24 cellular contexts compared by ENCODE assay signal in genomic region chr3:197355713-197356112, GRCh38. TPM values are rescaled to one million over a fixed set of nuclear protein-coding genes. Genes with fewer than 3 reads are reported as not detected.
DNase-seq lines count a peak whose midpoint lies in the region; ATAC-seq and TF ChIP-seq lines count a peak whose summit lies in the region.
"Had no signal": no experiment of that assay in that cellular context is flagged by ENCODE, and none has a peak within 500 bp of the region (broad histone marks: within the 10 kb centered on the region; RNA-seq: fewer than 3 reads in every experiment).

No MANE protein-coding gene starts in this region.

- peak overlapping the region; percentile 32; the same call in 1 of the 2 replicates for H2BK20ac ChIP-seq in IMR-90 (ENCODE audit: low read depth, low read length)

- no peak overlapping the region; the same call in 2 of the 3 replicates for H2BK15ac ChIP-seq in IMR-90 (ENCODE audit: low read depth, low read length)

- H4K91ac ChIP-seq in IMR-90 (ENCODE audit: insufficient read depth, low read depth, low read length) = no peak overlapping the region

- H3K27ac ChIP-seq in IMR-90 (ENCODE audit: insufficient read depth, low read length) = no peak overlapping the region
- H3K27ac ChIP-seq in SJCRH30 = peak overlapping the region; percentile 86; the same call in 1 of the 2 replicates
- H3K27ac ChIP-seq in hepatocyte = peak overlapping the region; percentile 90
- H3K27ac ChIP-seq in gastrocnemius medialis = peak overlapping the region in 3 of 4 donors; percentile 37 to 83 (median 79)
- no peak overlapping the region for H3K27ac ChIP-seq in spleen
- H3K27ac ChIP-seq: C4-2B, HL-60, RWPE1 had no signal

- TF ChIP-seq CTCF in IMR-90 (conservative IDR thresholded peaks at IDR 0.05; ENCODE audit: low read depth, low read length) (no peak), hepatocyte (IDR thresholded peaks at IDR 0.05; ENCODE audit: poor library complexity) (no peak), gastrocnemius medialis (IDR thresholded peaks at IDR 0.05 in 4 of 5, conservative IDR thresholded peaks at IDR 0.05 in 1 of 5) (no peak), spleen (IDR thresholded peaks at IDR 0.05 in 8 of 11, conservative IDR thresholded peaks at IDR 0.05 in 3 of 11) (no peak)

- no peak overlapping the region for H3K9ac ChIP-seq in IMR-90 (ENCODE audit: low read depth, low read length)

- H3K4ac ChIP-seq in IMR-90 (ENCODE audit: low read depth, low read length) = peak overlapping the region; percentile 53; the same call in 1 of the 2 replicates

- DNase-seq in IMR-90 (no peak), SJCRH30 (no peak), hepatocyte (ENCODE audit: low spot score) (no peak), gastrocnemius medialis (no peak), T-cell (no peak), NCI-H2107 (lab: John Stamatoyannopoulos, UW) (no peak), spleen (no peak), COR-L47 (lab: John Stamatoyannopoulos, UW) (no peak)
- DNase-seq: activated CD4-positive, alpha-beta T cell treated with anti-CD3 and anti-CD28 coated beads, Interleukin-2, amount 50 U/mL, for 4 hours; activated naive CD4-positive, alpha-beta T cell treated with anti-CD3 and anti-CD28 coated beads for 36 hours; adrenal gland; effector CD8-positive, alpha-beta T cell; NCI-H1092 treated with DMSO at 0.1 percent for 48 hours; NCI-H187 treated with DMSO at 0.1 percent for 48 hours; NCI-H2227 treated with DMSO at 0.1 percent for 48 hours; NCI-H774; stimulated activated CD4-positive, alpha-beta T cell treated with anti-CD3 and anti-CD28 coated beads, Interleukin-2, amount 100 ng/mL, for 24 hours had no signal

- H3K4me2 ChIP-seq in IMR-90 (ENCODE audit: low read depth, low read length) (no peak overlapping the region), hepatocyte (no peak overlapping the region)

- H3K4me1 ChIP-seq in IMR-90 (ENCODE audit: control insufficient read depth, insufficient read depth, low read length) (peaks cover 16% of the 10 kb centered on the region), SJCRH30 (peaks cover 36% of the 10 kb centered on the region), hepatocyte (ENCODE audit: insufficient read depth) (peaks cover 36% of the 10 kb centered on the region), gastrocnemius medialis (peaks cover 34 to 46% of the 10 kb centered on the region in 2 donors), spleen (peaks cover 0 to 4% (median 0%) of the 10 kb centered on the region in 6 donors)

- no peak overlapping the region for H2AK5ac ChIP-seq in IMR-90 (ENCODE audit: low read depth, low read length)

- dilution Hi-C loops in IMR-90 (cut with HindIII; ENCODE audit: low sequenced_read_pairs, unreplicated experiment) = no loop called here

- peaks cover 11 to 12% of the 10 kb centered on the region in 2 donors for H3K27me3 Mint-ChIP-seq in T-cell

- no peak overlapping the region for H2AFZ ChIP-seq in IMR-90 (replicated peaks; ENCODE audit: low read length, poor library complexity)
- no peak overlapping the region for H2AFZ ChIP-seq in hepatocyte

- POLR2A ChIA-PET in IMR-90 (lab: Charles Lee; ENCODE audit: unreplicated experiment) (no interaction called here), T-cell (lab: Charles Lee) (interaction anchor here in 1 of 2 donors (0.6 kb wide), 1 partner anchor 125 kb away, joined by 7 read pairs; no protein-coding TSS in a partner anchor)

- H3K27me3 ChIP-seq in IMR-90 (ENCODE audit: control insufficient read depth, insufficient read depth, low read length) = no peaks in the 10 kb centered on the region
- H3K27me3 ChIP-seq in SJCRH30 = no peaks in the 10 kb centered on the region
- H3K27me3 ChIP-seq in hepatocyte = no peaks in the 10 kb centered on the region
- no peaks in the 10 kb centered on the region for H3K27me3 ChIP-seq in gastrocnemius medialis
- no peaks in the 10 kb centered on the region for H3K27me3 ChIP-seq in spleen (replicated peaks in 1 of 7)
- H3K27me3 ChIP-seq: adrenal gland, heart left ventricle had no signal

- whole genome bisulfite sequencing in IMR-90 (ENCODE audit: extremely low coverage in 2 of 2, insufficient read length in 1 of 2), 2 experiments = no CpG with 5 or more reads among the region's 1 CpG
- WGBS in hepatocyte (ENCODE audit: low lambda C conversion rate, missing lambda C conversion rate) = 86% methylated on average over 1 of the region's 1 CpG
- WGBS in spleen, 5 donors = 86 to 100% (median 95%) methylated on average over 1 of the region's 1 CpG

- peaks cover 0 to 7% (median 0%) of the 10 kb centered on the region in 3 donors for H3K4me1 Mint-ChIP-seq in T-cell

- H3K36me3 ChIP-seq in IMR-90 (ENCODE audit: control insufficient read depth, insufficient read depth, low read length) (no peaks in the 10 kb centered on the region), SJCRH30 (no peaks in the 10 kb centered on the region), hepatocyte (replicated peaks; ENCODE audit: insufficient read depth, low read depth) (no peaks in the 10 kb centered on the region), gastrocnemius medialis (no peaks in the 10 kb centered on the region), spleen (no peaks in the 10 kb centered on the region)
- H3K36me3 ChIP-seq: adrenal gland, heart left ventricle had no signal

- H3K9me3 Mint-ChIP-seq in T-cell = peaks cover 6 to 16% (median 12%) of the 10 kb centered on the region in 3 donors

- H4K8ac ChIP-seq in IMR-90 (ENCODE audit: low read depth in 2 of 2, low read length in 2 of 2) = peak overlapping the region in 1 of 2 experiments; percentile 65; a peak in 2 of 4 replicates

- H3K4me3 ChIP-seq in IMR-90 (ENCODE audit: insufficient read depth, low read depth, low read length) (no peak overlapping the region), SJCRH30 (peak overlapping the region; percentile 52; the same call in 1 of the 2 replicates), hepatocyte (no peak overlapping the region), gastrocnemius medialis (peak overlapping the region in 2 of 4 donors; percentile 25 to 38), spleen (no peak overlapping the region)
- H3K4me3 ChIP-seq: adrenal gland, smooth muscle cell had no signal

- peaks cover 5% of the 10 kb centered on the region for H3K36me3 Mint-ChIP-seq in T-cell

- ATAC-seq in IMR-90 (ENCODE audit: low read depth) = no peak
- no peak for ATAC-seq in gastrocnemius medialis
- ATAC-seq in T-cell (replicated peaks in 1 of 4) = no peak

- CTCF ChIA-PET in IMR-90 (lab: Yijun Ruan, JAX) = interaction anchor here (0.6 kb wide), 1 partner anchor 77 kb away, joined by 3 read pairs; no protein-coding TSS in a partner anchor
- CTCF ChIA-PET in T-cell (lab: Charles Lee) = no interaction called here

- H3K9me2 ChIP-seq in hepatocyte (replicated peaks; ENCODE audit: insufficient read depth) = no peaks in the 10 kb centered on the region

- no peaks in the 10 kb centered on the region for H3K79me2 ChIP-seq in hepatocyte

- no TSS peak for BruUV-seq in IMR-90 (replicated peaks; lab: Mats Ljungman, UMichigan)

- H3K18ac ChIP-seq in IMR-90 (ENCODE audit: low read depth, low read length) = no peak overlapping the region

- no peak overlapping the region for H3K14ac ChIP-seq in IMR-90 (replicated peaks; ENCODE audit: low read depth, low read length)

- H3K79me1 ChIP-seq in IMR-90 (ENCODE audit: low read depth in 1 of 2, low read length in 2 of 2) = no peaks in the 10 kb centered on the region

- no peak for TF ChIP-seq POLR2A in IMR-90 (IDR thresholded peaks at IDR 0.05; ENCODE audit: low read depth, low read length)
- no peak for TF ChIP-seq POLR2A in gastrocnemius medialis (IDR thresholded peaks at IDR 0.05)
- no peak for TF ChIP-seq POLR2A in spleen (IDR thresholded peaks at IDR 0.05)

- no peak overlapping the region for H3K56ac ChIP-seq in IMR-90 (ENCODE audit: extremely low read depth, insufficient read depth, low read length)

- H2BK120ac ChIP-seq in IMR-90 (ENCODE audit: low read depth, low read length) = 0 out of 2 replicates have a peak overlapping the region, but pooled peaks have one; percentile 79

- no peak overlapping the region for H3K27ac Mint-ChIP-seq in T-cell
- H3K27ac Mint-ChIP-seq: activated naive CD4-positive, alpha-beta T cell treated with anti-CD3 and anti-CD28 coated beads for 36 hours; memory B cell; type B pancreatic cell had no signal

- H3K4me3 Mint-ChIP-seq in T-cell = no peak overlapping the region
- H3K4me3 Mint-ChIP-seq: activated naive CD4-positive, alpha-beta T cell treated with anti-CD3 and anti-CD28 coated beads for 36 hours; memory B cell; type B pancreatic cell had no signal

- in situ Hi-C loops in IMR-90 (cut with MboI; ENCODE audit: low sequenced_read_pairs) = no loop called here
- in situ Hi-C loops in gastrocnemius medialis (cut with MboI; ENCODE audit: low sequenced_read_pairs in 4 of 4) = no loop called here

- no peak overlapping the region for H4K5ac ChIP-seq in IMR-90 (ENCODE audit: low read depth, low read length)

- H3K9me1 ChIP-seq in IMR-90 (ENCODE audit: insufficient read depth, low read length) = peaks cover 5% of the 10 kb centered on the region; the same call in 1 of the 2 replicates

- no peaks in the 10 kb centered on the region for H4K20me1 ChIP-seq in IMR-90 (ENCODE audit: insufficient read depth, low read length)
- H4K20me1 ChIP-seq in hepatocyte (ENCODE audit: insufficient read depth, poor library complexity, severe bottlenecking) = no peaks in the 10 kb centered on the region

- intact Hi-C loops in IMR-90 (cut with micrococcal nuclease) = no loop called here
- intact Hi-C loops in gastrocnemius medialis (cut with DNase I; ENCODE audit: low total_unique reads) = loop anchor here (2.0 kb wide), 1 partner anchor 57 kb away; the partner anchor contains the start of gene DLG1
- intact Hi-C loops in spleen (cut with DNase I; ENCODE audit: low total_unique reads) = no loop called here

- no peak overlapping the region for H2AK9ac ChIP-seq in IMR-90 (replicated peaks; ENCODE audit: low read depth, low read length, poor library complexity)

- no peak overlapping the region for H2BK5ac ChIP-seq in IMR-90 (ENCODE audit: low read depth, low read length, poor library complexity, severe bottlenecking)

- H3K23ac ChIP-seq in IMR-90 (ENCODE audit: low read depth, low read length) = no peak overlapping the region

- no peak for TF ChIP-seq RAD21 in IMR-90 (IDR thresholded peaks at IDR 0.05; ENCODE audit: low read length)

- H3K9me3 ChIP-seq in IMR-90 (ENCODE audit: control insufficient read depth, insufficient read depth, low read length) = peaks cover 4% of the 10 kb centered on the region
- peaks cover 3% of the 10 kb centered on the region for H3K9me3 ChIP-seq in SJCRH30 (replicated peaks)
- H3K9me3 ChIP-seq in hepatocyte (ENCODE audit: low read depth) = no peaks in the 10 kb centered on the region
- H3K9me3 ChIP-seq in gastrocnemius medialis = no peaks in the 10 kb centered on the region
- peaks cover 0 to 22% (median 19%) of the 10 kb centered on the region in 8 donors for H3K9me3 ChIP-seq in spleen
- H3K9me3 ChIP-seq: adrenal gland had no signal

RNA-seq across cellular contexts. Expression of gene DLG1, which starts 57.3 kb away (rescaled TPM):
- total RNA-seq in IMR-90 (2012; rRNA removed) = 57.7 and 58.6 TPM in 2 replicates
- polyA plus RNA-seq in IMR-90 (2012; rRNA removed) = 18.7 and 21.2 TPM in 2 replicates
- polyA plus RNA-seq in IMR-90 (2012; cell fraction: cytosol; rRNA removed) = 3.7 and 4.9 TPM in 2 replicates
- polyA plus RNA-seq in IMR-90 (2012; cell fraction: nucleus; rRNA removed; ENCODE audit: low replicate concordance) = 5.5 and 51.9 TPM in 2 replicates
- 64.4 and 75.1 TPM in 2 replicates for total RNA-seq in SJCRH30 (2014; rRNA removed; shearing (Covaris generic))
- total RNA-seq in hepatocyte = 118 and 128 TPM in 2 replicates
- polyA plus RNA-seq in hepatocyte = 54.8 and 77.7 TPM in 2 replicates
- total RNA-seq in gastrocnemius medialis = 100 to 1,000 TPM in 1 of 4 donors, 10 to 100 TPM in 3; 41.4 to 112 (median 61.1) TPM
- 10 to 100 TPM; 65.5 to 96.5 (median 68.4) TPM for total RNA-seq in T-cell
- total RNA-seq in spleen = 10 to 100 TPM; 54.4 to 92.3 (median 78.5) TPM
- 10 to 100 TPM; 11.0 to 17.9 (median 12.5) TPM for polyA plus RNA-seq in spleen

Comparison
In these comparisons a context has a peak if more than half of its experiments do, and no peak if none do; other contexts are left out.
1. H3K27ac ChIP-seq: peak in SJCRH30 (single experiment), hepatocyte (single experiment) and gastrocnemius medialis (3 of 4); none in IMR-90 (single experiment) and spleen (0 of 8).